In genomic region chr18:74598350-74599001, GRCh38 we compare ENCODE assay signal across 8 cellular contexts. TPM values are rescaled to one million over a fixed set of nuclear protein-coding genes. Genes with fewer than 3 reads are reported as not detected.
DNase-seq lines count a peak whose midpoint lies in the region; ATAC-seq and TF ChIP-seq lines count a peak whose summit lies in the region.

No MANE protein-coding gene starts in this region.

- H3K4me3 Mint-ChIP-seq in activated CD8-positive, alpha-beta T cell treated with anti-CD3 and anti-CD28 coated beads, Interleukin-2, amount 10 ng/mL, durations not matched to agents 7 days and 5 days, result peak overlapping the region; percentile 96
- H3K4me3 Mint-ChIP-seq in effector memory CD8-positive, alpha-beta T cell, result peak overlapping the region; percentile 96 to 99

- peak; percentile 48 for DNase-seq in AG08395 (ENCODE audit: low spot score)
- DNase-seq in NCI-H2227 treated with DMSO at 0.1 percent for 48 hours (lab: John Stamatoyannopoulos, UW), result peak; percentile 43
- DNase-seq in activated CD8-positive, alpha-beta T cell treated with anti-CD3 and anti-CD28 coated beads, Interleukin-2, amount 10 ng/mL, durations not matched to agents 7 days and 5 days, result peak; percentile 80
- peak; percentile 61 to 64 (median 62) for DNase-seq in effector memory CD8-positive, alpha-beta T cell
- peak; percentile 59 to 85 (median 72) for DNase-seq in mucosa of descending colon
- peak; percentile 32 to 51 for DNase-seq in stimulated activated CD8-positive, alpha-beta memory T cell treated with anti-CD3 and anti-CD28 coated beads, Interleukin-4, amount 100 ng/mL, for 4 hours (ENCODE audit: low read depth in 2 of 2, low spot score in 1 of 2)

- CTCF ChIA-PET in activated CD8-positive, alpha-beta T cell treated with anti-CD3 and anti-CD28 coated beads, Interleukin-2, amount 10 ng/mL, durations not matched to agents 7 days and 5 days (lab: Charles Lee), result interaction anchor here (0.6 to 1.9 kb wide), 9 partner anchors 12 to 881 kb away, joined by 3 to 8 read pairs (median 4); partner anchors contain the start of gene CNDP2

- intact Hi-C loops in mucosa of descending colon (cut with DNase I, micrococcal nuclease), result no loop called here

- ATAC-seq in GM18520 (IDR thresholded peaks at IDR 0.05; ENCODE audit: unreplicated experiment), result peak; percentile 50
- ATAC-seq in HG03060 (IDR thresholded peaks at IDR 0.05; ENCODE audit: low read depth, unreplicated experiment), result peak; percentile 39
- ATAC-seq in activated CD8-positive, alpha-beta T cell treated with anti-CD3 and anti-CD28 coated beads, Interleukin-2, amount 10 ng/mL, durations not matched to agents 7 days and 5 days, result peak; percentile 72
- ATAC-seq in effector memory CD8-positive, alpha-beta T cell (replicated peaks), result peak; percentile 70
- peak; percentile 60 for ATAC-seq in mucosa of descending colon

- H3K9me3 ChIP-seq in mucosa of descending colon, result no peaks in the 10 kb centered on the region

- no peaks in the 10 kb centered on the region for H3K27me3 Mint-ChIP-seq in activated CD8-positive, alpha-beta T cell treated with anti-CD3 and anti-CD28 coated beads, Interleukin-2, amount 10 ng/mL, durations not matched to agents 7 days and 5 days (ENCODE audit: low read depth)
- H3K27me3 Mint-ChIP-seq in effector memory CD8-positive, alpha-beta T cell, result no peaks in the 10 kb centered on the region

- H3K4me3 ChIP-seq in mucosa of descending colon, result peak overlapping the region; percentile 80

- no peaks in the 10 kb centered on the region for H3K9me3 Mint-ChIP-seq in activated CD8-positive, alpha-beta T cell treated with anti-CD3 and anti-CD28 coated beads, Interleukin-2, amount 10 ng/mL, durations not matched to agents 7 days and 5 days (ENCODE audit: insufficient read depth)
- no peaks in the 10 kb centered on the region for H3K9me3 Mint-ChIP-seq in effector memory CD8-positive, alpha-beta T cell

- H3K27ac Mint-ChIP-seq in activated CD8-positive, alpha-beta T cell treated with anti-CD3 and anti-CD28 coated beads, Interleukin-2, amount 10 ng/mL, durations not matched to agents 7 days and 5 days, result peak overlapping the region; percentile 99
- H3K27ac Mint-ChIP-seq in effector memory CD8-positive, alpha-beta T cell, result peak overlapping the region; percentile 98 to 99

- no peak for TF ChIP-seq CTCF in mucosa of descending colon (IDR thresholded peaks at IDR 0.05)

- peaks cover 44% of the 10 kb centered on the region for H3K4me1 Mint-ChIP-seq in activated CD8-positive, alpha-beta T cell treated with anti-CD3 and anti-CD28 coated beads, Interleukin-2, amount 10 ng/mL, durations not matched to agents 7 days and 5 days (ENCODE audit: low read depth)
- peaks cover 37 to 57% of the 10 kb centered on the region in 2 donors for H3K4me1 Mint-ChIP-seq in effector memory CD8-positive, alpha-beta T cell (ENCODE audit: low read depth in 2 of 2)

- POLR2A ChIA-PET in activated CD8-positive, alpha-beta T cell treated with anti-CD3 and anti-CD28 coated beads, Interleukin-2, amount 10 ng/mL, durations not matched to agents 7 days and 5 days (lab: Charles Lee), result interaction anchor here (0.6 to 3.4 kb wide), 7 partner anchors 11 to 612 kb away, joined by 4 to 23 read pairs (median 8); partner anchors contain the start of genes CNDP2 and TSHZ1

- H3K36me3 ChIP-seq in mucosa of descending colon (ENCODE audit: low read depth), result no peaks in the 10 kb centered on the region

- peaks cover 18% of the 10 kb centered on the region for H3K4me1 ChIP-seq in mucosa of descending colon (ENCODE audit: low read depth)

- H3K36me3 Mint-ChIP-seq in activated CD8-positive, alpha-beta T cell treated with anti-CD3 and anti-CD28 coated beads, Interleukin-2, amount 10 ng/mL, durations not matched to agents 7 days and 5 days (ENCODE audit: low read depth), result peaks cover 36% of the 10 kb centered on the region
- H3K36me3 Mint-ChIP-seq in effector memory CD8-positive, alpha-beta T cell (ENCODE audit: insufficient read depth), result peaks cover 30% of the 10 kb centered on the region

RNA-seq across cellular contexts. Expression of gene ZNF407, which starts 0.8 kb away (rescaled TPM):
- 10 to 100 TPM; 16.6 to 17.0 TPM for total RNA-seq in activated CD8-positive, alpha-beta T cell treated with anti-CD3 and anti-CD28 coated beads, Interleukin-2, amount 10 ng/mL, durations not matched to agents 7 days and 5 days
- 10 to 100 TPM; 13.0 to 25.1 (median 18.8) TPM for total RNA-seq in mucosa of descending colon

Comparison
In these comparisons a context has a peak if more than half of its experiments do, and no peak if none do; other contexts are left out.
1. Peak in every context shown above with its lines: DNase-seq, ATAC-seq and H3K4me3 ChIP-seq.